Comparison of ENCODE assay signal across 17 cellular contexts in the genomic region with DNA sequence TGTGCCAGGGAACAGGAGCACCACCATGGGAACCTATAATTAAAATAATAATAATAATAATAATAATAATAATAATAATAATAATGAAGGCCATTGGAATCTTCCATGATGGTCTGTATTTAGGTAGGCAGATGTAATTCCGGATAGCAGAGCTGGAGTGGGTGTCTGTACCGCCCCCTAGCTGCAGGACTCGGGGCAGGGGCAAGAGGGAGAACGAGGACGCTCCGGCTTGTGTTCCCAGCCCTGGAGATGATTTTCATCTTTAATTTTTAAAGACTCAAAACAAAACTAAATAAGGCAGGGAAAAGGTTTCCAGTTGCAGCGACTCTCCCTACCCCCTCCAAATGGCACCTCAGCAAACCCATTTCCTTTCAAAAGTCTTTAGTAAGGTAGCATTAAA.
A peak's percentile ranks its signal among the peaks of the same experiment; 100 is the strongest.
DNase-seq lines count a peak whose midpoint lies in the region; ATAC-seq and TF ChIP-seq lines count a peak whose summit lies in the region.
"Had no signal": no experiment of that assay in that cellular context is flagged by ENCODE, and none has a peak within 500 bp of the region (broad histone marks: within the 10 kb centered on the region; RNA-seq: fewer than 3 reads in every experiment).

No MANE protein-coding gene starts in this region.

- peaks cover 11% of the 10 kb centered on the region for H3K27me3 Mint-ChIP-seq in neural crest cell (ENCODE audit: low read depth)

- no peaks in the 10 kb centered on the region for H3K9me2 ChIP-seq in HCT116 (ENCODE audit: insufficient read depth)

- no peak overlapping the region for H3K27ac Mint-ChIP-seq in neural crest cell (ENCODE audit: unreplicated experiment)
- H3K27ac Mint-ChIP-seq: activated CD4-positive, alpha-beta T cell treated with anti-CD3 and anti-CD28 coated beads, Interleukin-2, amount 10 ng/mL, durations not matched to agents 24 days and 14 days; activated T-helper 17 cell treated with anti-CD3 and anti-CD28 coated beads, Interleukin-2, amount 50 U/mL, for 72 hours had no signal

- no peaks in the 10 kb centered on the region for H3K36me3 ChIP-seq in HCT116 (ENCODE audit: control insufficient read depth in 1 of 2, insufficient read depth in 2 of 2, low read length in 2 of 2)
- H3K36me3 ChIP-seq: ascending aorta, neutrophil had no signal

- no peaks in the 10 kb centered on the region for H3K9me3 Mint-ChIP-seq in neural crest cell
- H3K9me3 Mint-ChIP-seq: activated CD4-positive, alpha-beta T cell treated with anti-CD3 and anti-CD28 coated beads, Interleukin-2, amount 10 ng/mL, durations not matched to agents 24 days and 14 days; activated T-helper 17 cell treated with anti-CD3 and anti-CD28 coated beads, Interleukin-2, amount 50 U/mL, for 72 hours had no signal

- 0 out of 2 replicates have a peak overlapping the region, but pooled peaks have one; percentile 16 for H3K4me2 ChIP-seq in HCT116 (ENCODE audit: low read length)
- H3K4me2 ChIP-seq: KMS-11 had no signal

- peak; percentile 64 for DNase-seq in NCI-H748 (lab: John Stamatoyannopoulos, UW; ENCODE audit: unreplicated experiment)
- no peak for DNase-seq in NCI-H748 treated with DMSO at 0.1 percent for 48 hours (lab: John Stamatoyannopoulos, UW)
- DNase-seq in HCT116 (ENCODE audit: low read depth, low spot score): no peak
- peak; percentile 59 for DNase-seq in SK-MEL-5 (ENCODE audit: low read depth, low spot score)
- DNase-seq in neural crest cell (ENCODE audit: low read depth, low spot score): no peak
- no peak for DNase-seq in lower leg skin (ENCODE audit: low spot score in 2 of 2)
- DNase-seq in occipital lobe (lab: John Stamatoyannopoulos, UW): no peak
- no peak for DNase-seq in cardiac septum (ENCODE audit: low spot score)
- DNase-seq: activated CD4-positive, alpha-beta T cell treated with anti-CD3 and anti-CD28 coated beads, Interleukin-2, amount 10 ng/mL, durations not matched to agents 24 days and 14 days; mesenchymal stem cell; small intestine; substantia nigra; SW 1271 had no signal

- no peaks in the 10 kb centered on the region for H3K36me3 Mint-ChIP-seq in neural crest cell (ENCODE audit: low read depth)

- RAD21 ChIA-PET in HCT116 (lab: Charles Lee; ENCODE audit: low non-redundant PET in 1 of 2, low total read pairs in 2 of 2, uncharacterized antibody in 2 of 2, unreplicated experiment in 2 of 2): interaction anchor here in 1 of 2 experiments (0.6 kb wide), 2 partner anchors 113 to 1126 kb away, joined by 3 read pairs; no protein-coding TSS in a partner anchor

- H3K4me3 Mint-ChIP-seq in neural crest cell: no peak overlapping the region
- H3K4me3 Mint-ChIP-seq: activated CD4-positive, alpha-beta T cell treated with anti-CD3 and anti-CD28 coated beads, Interleukin-2, amount 10 ng/mL, durations not matched to agents 24 days and 14 days; activated T-helper 17 cell treated with anti-CD3 and anti-CD28 coated beads, Interleukin-2, amount 50 U/mL, for 72 hours had no signal

- H3K27ac ChIP-seq in HCT116 (ENCODE audit: low read depth, low read length): no peak overlapping the region
- H3K27ac ChIP-seq: ascending aorta, KMS-11, neutrophil had no signal

- CTCF ChIA-PET in HCT116 (lab: Charles Lee): interaction anchor here (1.3 kb wide), 2 partner anchors 30 to 114 kb away, joined by 3 to 5 read pairs; no protein-coding TSS in a partner anchor

- peak; percentile 59 for TF ChIP-seq RAD21 in HCT116 (IDR thresholded peaks at IDR 0.05; ENCODE audit: low read depth)

- in situ Hi-C loops in SK-MEL-5 (cut with HindIII; ENCODE audit: low pct_unique_long_range_greater_than_20kb, low sequenced_read_pairs): no loop called here

- no peak overlapping the region for H3K9ac ChIP-seq in HCT116 (ENCODE audit: low read length)
- H3K9ac ChIP-seq: KMS-11 had no signal

- BruUV-seq in HCT116 (replicated peaks; lab: Mats Ljungman, UMichigan): no TSS peak

- peak overlapping the region; percentile 24 for H2AFZ ChIP-seq in HCT116 (ENCODE audit: low read depth, low read length, poor library complexity, severe bottlenecking)

- H4K20me1 ChIP-seq in HCT116 (ENCODE audit: insufficient read depth): no peaks in the 10 kb centered on the region

- no peaks in the 10 kb centered on the region for H3K9me3 ChIP-seq in HCT116 (ENCODE audit: control insufficient read depth in 1 of 2, insufficient read depth in 1 of 2, low read depth in 1 of 2, low read length in 2 of 2)
- H3K9me3 ChIP-seq: ascending aorta, neutrophil had no signal

- intact Hi-C loops in HCT116 (cut with micrococcal nuclease) (loop anchor here (10.0 kb wide), 1 partner anchor 286 kb away; no protein-coding TSS in a partner anchor), lower leg skin (cut with DNase I; ENCODE audit: low total_unique reads) (no loop called here), cardiac septum (cut with DNase I) (no loop called here)

- POLR2A ChIA-PET in HCT116 (lab: Charles Lee): no interaction called here

- H3K4me3 ChIP-seq in HCT116 (replicated peaks in 1 of 2; ENCODE audit: low read depth in 1 of 2, low read length in 2 of 2) (no peak overlapping the region), lower leg skin (ENCODE audit: low read depth, poor library complexity, severe bottlenecking) (no peak overlapping the region)
- H3K4me3 ChIP-seq: ascending aorta had no signal

- WGBS in lower leg skin, 2 donors: 69 to 75% methylated on average over 7 of the region's 7 CpGs

- TF ChIP-seq CTCF in HCT116 (IDR thresholded peaks at IDR 0.05 in 2 of 3, conservative IDR thresholded peaks at IDR 0.05 in 1 of 3; ENCODE audit: borderline replicate concordance in 1 of 3, insufficient read depth in 1 of 3, low read depth in 2 of 3, low read length in 2 of 3) (peak in 2 of 3 experiments; percentile 65 to 81; a peak in 4 of 6 replicates), neural crest cell (conservative IDR thresholded peaks at IDR 0.05) (peak; percentile 37), lower leg skin (IDR thresholded peaks at IDR 0.05) (no peak)

- peak; percentile 85 for ATAC-seq in HCT116
- ATAC-seq: activated T-helper 17 cell treated with anti-CD3 and anti-CD28 coated beads, Interleukin-2, amount 50 U/mL, for 72 hours had no signal

- 0 out of 2 replicates have a peak, but pooled peaks cover 4% of the 10 kb centered on the region for H3K27me3 ChIP-seq in HCT116 (ENCODE audit: insufficient read depth, low read length)
- H3K27me3 ChIP-seq: ascending aorta had no signal

- H3K79me2 ChIP-seq in HCT116 (ENCODE audit: insufficient read depth, low read length): no peaks in the 10 kb centered on the region

- H3K4me1 Mint-ChIP-seq in neural crest cell: no peaks in the 10 kb centered on the region

- no peak for TF ChIP-seq POLR2A in HCT116 (IDR thresholded peaks at IDR 0.05; ENCODE audit: borderline replicate concordance, extremely low read depth, insufficient read depth, insufficient read length)
- TF ChIP-seq POLR2A in lower leg skin (IDR thresholded peaks at IDR 0.05): no peak

- no peaks in the 10 kb centered on the region for H3K4me1 ChIP-seq in HCT116 (ENCODE audit: control insufficient read depth in 1 of 2, insufficient read depth in 2 of 2, low read length in 2 of 2)
- H3K4me1 ChIP-seq: ascending aorta had no signal

TF ChIP-seq in HCT116, 20 proteins besides CTCF, POLR2A, EP300 and RAD21:
- TF ChIP-seq, protein P1, sequence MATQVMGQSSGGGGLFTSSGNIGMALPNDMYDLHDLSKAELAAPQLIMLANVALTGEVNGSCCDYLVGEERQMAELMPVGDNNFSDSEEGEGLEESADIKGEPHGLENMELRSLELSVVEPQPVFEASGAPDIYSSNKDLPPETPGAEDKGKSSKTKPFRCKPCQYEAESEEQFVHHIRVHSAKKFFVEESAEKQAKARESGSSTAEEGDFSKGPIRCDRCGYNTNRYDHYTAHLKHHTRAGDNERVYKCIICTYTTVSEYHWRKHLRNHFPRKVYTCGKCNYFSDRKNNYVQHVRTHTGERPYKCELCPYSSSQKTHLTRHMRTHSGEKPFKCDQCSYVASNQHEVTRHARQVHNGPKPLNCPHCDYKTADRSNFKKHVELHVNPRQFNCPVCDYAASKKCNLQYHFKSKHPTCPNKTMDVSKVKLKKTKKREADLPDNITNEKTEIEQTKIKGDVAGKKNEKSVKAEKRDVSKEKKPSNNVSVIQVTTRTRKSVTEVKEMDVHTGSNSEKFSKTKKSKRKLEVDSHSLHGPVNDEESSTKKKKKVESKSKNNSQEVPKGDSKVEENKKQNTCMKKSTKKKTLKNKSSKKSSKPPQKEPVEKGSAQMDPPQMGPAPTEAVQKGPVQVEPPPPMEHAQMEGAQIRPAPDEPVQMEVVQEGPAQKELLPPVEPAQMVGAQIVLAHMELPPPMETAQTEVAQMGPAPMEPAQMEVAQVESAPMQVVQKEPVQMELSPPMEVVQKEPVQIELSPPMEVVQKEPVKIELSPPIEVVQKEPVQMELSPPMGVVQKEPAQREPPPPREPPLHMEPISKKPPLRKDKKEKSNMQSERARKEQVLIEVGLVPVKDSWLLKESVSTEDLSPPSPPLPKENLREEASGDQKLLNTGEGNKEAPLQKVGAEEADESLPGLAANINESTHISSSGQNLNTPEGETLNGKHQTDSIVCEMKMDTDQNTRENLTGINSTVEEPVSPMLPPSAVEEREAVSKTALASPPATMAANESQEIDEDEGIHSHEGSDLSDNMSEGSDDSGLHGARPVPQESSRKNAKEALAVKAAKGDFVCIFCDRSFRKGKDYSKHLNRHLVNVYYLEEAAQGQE (IDR thresholded peaks at IDR 0.05; ENCODE audit: low read depth): no peak
- TF ChIP-seq EZH2 (IDR thresholded peaks at IDR 0.05) (no peak), JUND (IDR thresholded peaks at IDR 0.05) (no peak), FOSL1 (IDR thresholded peaks at IDR 0.05; ENCODE audit: low read depth) (no peak), CEBPB (IDR thresholded peaks at IDR 0.05; ENCODE audit: low read depth) (no peak), SP1 (IDR thresholded peaks at IDR 0.05; ENCODE audit: low read depth) (no peak), SIN3A (IDR thresholded peaks at IDR 0.05; ENCODE audit: low read depth) (no peak), POLR2AphosphoS5 (IDR thresholded peaks at IDR 0.05; ENCODE audit: low read depth, low read length) (no peak)

Comparison
In these comparisons a context has a peak if more than half of its experiments do, and no peak if none do; other contexts are left out.
1. DNase-seq: peak in NCI-H748 (single experiment) and SK-MEL-5 (single experiment); none in NCI-H748 treated with DMSO at 0.1 percent for 48 hours (single experiment), HCT116 (single experiment), neural crest cell (single experiment), lower leg skin (0 of 2), occipital lobe (single experiment) and cardiac septum (single experiment).
2. CTCF ChIP-seq: peak in HCT116 (2 of 3) and neural crest cell (single experiment); none in lower leg skin (0 of 3).